ENCODE assay signal across 8 cellular contexts in the genomic region with DNA sequence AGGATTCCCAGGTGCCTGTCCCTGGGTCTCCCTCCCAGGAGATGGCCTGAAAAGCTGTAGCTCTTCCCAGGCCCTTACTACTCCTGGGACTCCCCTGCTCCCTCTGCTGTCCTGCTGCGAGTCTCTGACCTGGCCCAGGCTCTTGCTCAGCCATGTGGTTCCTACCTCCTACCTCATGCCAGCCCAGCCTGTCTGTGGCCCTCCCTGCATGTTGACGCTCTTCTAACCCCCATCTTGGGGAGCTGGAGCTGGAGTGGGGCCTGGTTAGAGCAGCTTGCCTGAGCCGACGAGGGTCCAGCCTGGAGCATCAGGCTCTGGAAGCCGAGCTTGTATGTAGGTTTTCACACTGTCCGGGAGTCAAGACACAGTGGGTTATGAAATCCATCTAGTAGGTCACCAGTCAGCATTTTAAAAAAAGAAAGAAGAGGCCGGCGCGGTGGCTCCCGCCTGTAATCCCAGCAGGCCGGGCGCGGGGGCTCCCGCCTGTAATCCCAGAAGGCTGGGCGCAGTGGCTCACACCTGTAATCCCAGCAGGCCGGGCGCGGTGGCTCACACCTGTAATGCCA.
A peak's percentile ranks its signal among the peaks of the same experiment; 100 is the strongest.
DNase-seq lines count a peak whose midpoint lies in the region; ATAC-seq and TF ChIP-seq lines count a peak whose summit lies in the region.
"Had no signal": no experiment of that assay in that cellular context is flagged by ENCODE, and none has a peak within 500 bp of the region (broad histone marks: within the 10 kb centered on the region; RNA-seq: fewer than 3 reads in every experiment).

No MANE protein-coding gene starts in this region.

- peak overlapping the region in 3 of 4 donors; percentile 58 to 74 (median 71) for H3K27ac ChIP-seq in body of pancreas
- peak overlapping the region in 2 of 3 donors; percentile 54 to 63 for H3K27ac ChIP-seq in thyroid gland

- H3K4me3 Mint-ChIP-seq in HFFc6, result no peak overlapping the region
- no peak overlapping the region for H3K4me3 Mint-ChIP-seq in activated T-helper 1 cell treated with anti-CD3 and anti-CD28 coated beads, Interleukin-12 subunit alpha, Interleukin-12 subunit beta, Interleukin-2, Interleukin-4 antibody, amounts not matched to agents 30 ng/mL and 10 ng/mL and 1 ng/mL, durations not matched to agents 14 hours and 24 hours and 36 hours
- H3K4me3 Mint-ChIP-seq: naive B cell had no signal

- no peaks in the 10 kb centered on the region for H3K9me3 Mint-ChIP-seq in HFFc6
- no peaks in the 10 kb centered on the region for H3K9me3 Mint-ChIP-seq in activated T-helper 1 cell treated with anti-CD3 and anti-CD28 coated beads, Interleukin-12 subunit alpha, Interleukin-12 subunit beta, Interleukin-2, Interleukin-4 antibody, amounts not matched to agents 30 ng/mL and 10 ng/mL and 1 ng/mL, durations not matched to agents 14 hours and 24 hours and 36 hours
- H3K9me3 Mint-ChIP-seq: naive B cell had no signal

- H3K27me3 ChIP-seq in body of pancreas, result no peaks in the 10 kb centered on the region
- H3K27me3 ChIP-seq in thyroid gland, result no peaks in the 10 kb centered on the region

- H3K36me3 Mint-ChIP-seq in HFFc6 (ENCODE audit: low read depth), result peaks cover 31% of the 10 kb centered on the region
- no peaks in the 10 kb centered on the region for H3K36me3 Mint-ChIP-seq in activated T-helper 1 cell treated with anti-CD3 and anti-CD28 coated beads, Interleukin-12 subunit alpha, Interleukin-12 subunit beta, Interleukin-2, Interleukin-4 antibody, amounts not matched to agents 30 ng/mL and 10 ng/mL and 1 ng/mL, durations not matched to agents 14 hours and 24 hours and 36 hours (ENCODE audit: low read depth)

- peaks cover 2% of the 10 kb centered on the region for H3K27me3 Mint-ChIP-seq in HFFc6 (ENCODE audit: insufficient read depth)
- H3K27me3 Mint-ChIP-seq in activated T-helper 1 cell treated with anti-CD3 and anti-CD28 coated beads, Interleukin-12 subunit alpha, Interleukin-12 subunit beta, Interleukin-2, Interleukin-4 antibody, amounts not matched to agents 30 ng/mL and 10 ng/mL and 1 ng/mL, durations not matched to agents 14 hours and 24 hours and 36 hours (ENCODE audit: insufficient read depth), result no peaks in the 10 kb centered on the region
- H3K27me3 Mint-ChIP-seq: naive B cell had no signal

- ATAC-seq in body of pancreas (peak; percentile 6), GM19324 (IDR thresholded peaks at IDR 0.05; ENCODE audit: low FRiP score, unreplicated experiment) (no peak)

- intact Hi-C loops in body of pancreas (cut with DNase I) (no loop called here), thyroid gland (cut with DNase I) (no loop called here)
- intact Hi-C loops in activated T-helper 1 cell treated with anti-CD3 and anti-CD28 coated beads, Interleukin-12 subunit alpha, Interleukin-12 subunit beta, Interleukin-2, Interleukin-4 antibody, amounts not matched to agents 30 ng/mL and 10 ng/mL and 1 ng/mL, durations not matched to agents 14 hours and 24 hours and 36 hours (cut with micrococcal nuclease), result no loop called here

- H3K4me3 ChIP-seq in body of pancreas (no peak overlapping the region), thyroid gland (replicated peaks in 1 of 3) (no peak overlapping the region)

- DNase-seq in HFFc6 (no peak), body of pancreas (peak in 1 of 4 donors; percentile 48), iPS-NIHi11 (ENCODE audit: low spot score) (peak; percentile 68), thyroid gland (no peak), NK-92 (lab: John Stamatoyannopoulos, UW; ENCODE audit: unreplicated experiment) (no peak)
- DNase-seq in activated T-helper 1 cell treated with anti-CD3 and anti-CD28 coated beads, Interleukin-12 subunit alpha, Interleukin-12 subunit beta, Interleukin-2, Interleukin-4 antibody, amounts not matched to agents 30 ng/mL and 10 ng/mL and 1 ng/mL, durations not matched to agents 14 hours and 24 hours and 36 hours (ENCODE audit: low spot score), result no peak
- DNase-seq: naive B cell had no signal

- no peaks in the 10 kb centered on the region for H3K9me3 ChIP-seq in body of pancreas
- no peaks in the 10 kb centered on the region for H3K9me3 ChIP-seq in thyroid gland

- H3K27ac Mint-ChIP-seq in HFFc6, result no peak overlapping the region; the same call in 1 of the 2 replicates
- H3K27ac Mint-ChIP-seq in activated T-helper 1 cell treated with anti-CD3 and anti-CD28 coated beads, Interleukin-12 subunit alpha, Interleukin-12 subunit beta, Interleukin-2, Interleukin-4 antibody, amounts not matched to agents 30 ng/mL and 10 ng/mL and 1 ng/mL, durations not matched to agents 14 hours and 24 hours and 36 hours, result no peak overlapping the region
- H3K27ac Mint-ChIP-seq: naive B cell had no signal

- peaks cover 98% of the 10 kb centered on the region for H3K4me1 ChIP-seq in body of pancreas
- H3K4me1 ChIP-seq in thyroid gland, result peaks cover 54 to 89% of the 10 kb centered on the region in 2 donors

- peaks cover 0 to 2% of the 10 kb centered on the region in 2 donors for H3K36me3 ChIP-seq in body of pancreas (replicated peaks in 1 of 2; ENCODE audit: insufficient read depth in 1 of 2, low read depth in 2 of 2)
- H3K36me3 ChIP-seq in thyroid gland, result no peaks in the 10 kb centered on the region

- TF ChIP-seq CTCF in HFFc6 (IDR thresholded peaks at IDR 0.05), result peak; percentile 54
- TF ChIP-seq CTCF in body of pancreas (IDR thresholded peaks at IDR 0.05), result peak in 4 of 7 experiments; percentile 19 to 40 (median 26)
- TF ChIP-seq CTCF in thyroid gland (IDR thresholded peaks at IDR 0.05), result no peak

- TF ChIP-seq POLR2A in body of pancreas (IDR thresholded peaks at IDR 0.05) (no peak), thyroid gland (IDR thresholded peaks at IDR 0.05) (no peak)

- WGBS in body of pancreas, 2 donors, result 71 to 91% methylated on average over 5 to 18 of the region's 18 CpGs
- WGBS in thyroid gland, 2 donors, result 95 to 96% methylated on average over 17 to 18 of the region's 18 CpGs

- peaks cover 24% of the 10 kb centered on the region for H3K4me1 Mint-ChIP-seq in HFFc6 (ENCODE audit: low read depth)
- no peaks in the 10 kb centered on the region for H3K4me1 Mint-ChIP-seq in activated T-helper 1 cell treated with anti-CD3 and anti-CD28 coated beads, Interleukin-12 subunit alpha, Interleukin-12 subunit beta, Interleukin-2, Interleukin-4 antibody, amounts not matched to agents 30 ng/mL and 10 ng/mL and 1 ng/mL, durations not matched to agents 14 hours and 24 hours and 36 hours (ENCODE audit: low read depth)

Comparison
In these comparisons a context has a peak if more than half of its experiments do, and no peak if none do; other contexts are left out.
1. CTCF ChIP-seq: peak in HFFc6 (single experiment) and body of pancreas (4 of 7); none in thyroid gland (0 of 6).